11 cellular contexts compared by ENCODE assay signal in the genomic region with DNA sequence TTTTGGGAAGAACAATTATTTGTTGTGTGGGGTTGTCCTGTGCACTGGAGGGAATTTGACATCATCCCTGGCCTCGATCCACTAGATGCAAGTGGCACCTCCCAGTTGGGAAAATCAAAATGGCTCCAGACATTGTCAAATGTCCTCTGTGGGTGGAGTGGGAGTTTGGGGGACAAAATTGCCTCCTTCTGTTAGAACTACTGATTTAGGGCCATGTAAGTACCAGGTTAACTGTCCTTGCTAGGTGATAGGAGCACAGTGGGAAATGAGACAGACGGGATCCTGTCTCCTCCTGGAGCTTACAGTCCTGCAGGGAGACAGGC.
A peak's percentile ranks its signal among the peaks of the same experiment; 100 is the strongest.
DNase-seq lines count a peak whose midpoint lies in the region; ATAC-seq and TF ChIP-seq lines count a peak whose summit lies in the region.
"Had no signal": no experiment of that assay in that cellular context is flagged by ENCODE, and none has a peak within 500 bp of the region (broad histone marks: within the 10 kb centered on the region; RNA-seq: fewer than 3 reads in every experiment).

No MANE protein-coding gene starts in this region.

- no peak for ATAC-seq in effector memory CD8-positive, alpha-beta T cell (replicated peaks)
- ATAC-seq in stimulated activated memory B cell treated with anti-CD40 and anti-IgM and Interleukin-4, amounts not matched to agents 10 μg/mL and 1 μg/mL and 100 μg/mL, for 72 hours: no peak
- no peak for ATAC-seq in HG02623 (IDR thresholded peaks at IDR 0.05; ENCODE audit: unreplicated experiment)

- peaks cover 14 to 22% of the 10 kb centered on the region in 2 donors for H3K4me1 Mint-ChIP-seq in effector memory CD8-positive, alpha-beta T cell (ENCODE audit: low read depth in 2 of 2)
- peaks cover 18% of the 10 kb centered on the region for H3K4me1 Mint-ChIP-seq in stimulated activated memory B cell treated with anti-CD40 and anti-IgM and Interleukin-4, amounts not matched to agents 10 μg/mL and 1 μg/mL and 100 μg/mL, for 72 hours

- TF ChIP-seq CTCF in RWPE1 (conservative IDR thresholded peaks at IDR 0.05; ENCODE audit: low read depth): peak; percentile 20

- peak overlapping the region; percentile 68 to 69 for H3K4me3 Mint-ChIP-seq in effector memory CD8-positive, alpha-beta T cell
- H3K4me3 Mint-ChIP-seq in stimulated activated memory B cell treated with anti-CD40 and anti-IgM and Interleukin-4, amounts not matched to agents 10 μg/mL and 1 μg/mL and 100 μg/mL, for 72 hours: peak overlapping the region; percentile 46
- H3K4me3 Mint-ChIP-seq: nephron had no signal

- peak overlapping the region; percentile 38 to 52 for H3K27ac Mint-ChIP-seq in effector memory CD8-positive, alpha-beta T cell
- peak overlapping the region; percentile 90 for H3K27ac Mint-ChIP-seq in stimulated activated memory B cell treated with anti-CD40 and anti-IgM and Interleukin-4, amounts not matched to agents 10 μg/mL and 1 μg/mL and 100 μg/mL, for 72 hours

- H3K27me3 Mint-ChIP-seq in effector memory CD8-positive, alpha-beta T cell: peaks cover 0 to 34% of the 10 kb centered on the region in 2 donors
- H3K27me3 Mint-ChIP-seq in stimulated activated memory B cell treated with anti-CD40 and anti-IgM and Interleukin-4, amounts not matched to agents 10 μg/mL and 1 μg/mL and 100 μg/mL, for 72 hours: peaks cover 10% of the 10 kb centered on the region

- H3K9me3 Mint-ChIP-seq in effector memory CD8-positive, alpha-beta T cell: no peaks in the 10 kb centered on the region
- no peaks in the 10 kb centered on the region for H3K9me3 Mint-ChIP-seq in stimulated activated memory B cell treated with anti-CD40 and anti-IgM and Interleukin-4, amounts not matched to agents 10 μg/mL and 1 μg/mL and 100 μg/mL, for 72 hours
- H3K9me3 Mint-ChIP-seq: nephron had no signal

- CTCF ChIA-PET in RWPE1 (lab: Yijun Ruan, JAX): interaction anchor here (0.5 to 1.3 kb wide), 3 partner anchors 61 to 184 kb away, joined by 5 to 8 read pairs (median 5); no protein-coding TSS in a partner anchor

- POLR2A ChIA-PET in RWPE1 (lab: Yijun Ruan, JAX; ENCODE audit: low non-redundant PET): no interaction called here

- peak overlapping the region; percentile 69 for H3K27ac ChIP-seq in RWPE1
- H3K27ac ChIP-seq: suprapubic skin had no signal

- peak; percentile 3 to 9 for DNase-seq in activated CD4-positive, alpha-beta T cell treated with anti-CD3 and anti-CD28 coated beads, Interleukin-2, amount 50 U/mL, for 48 hours
- DNase-seq in activated CD4-positive, alpha-beta T cell treated with anti-CD3 and anti-CD28 coated beads, Interleukin-2, amount 50 U/mL, for 4 hours: no peak
- DNase-seq in RWPE1 (ENCODE audit: low spot score) (no peak), medulla oblongata (ENCODE audit: extremely low spot score) (no peak)
- DNase-seq in effector memory CD8-positive, alpha-beta T cell: no peak
- DNase-seq in stimulated activated CD4-positive, alpha-beta T cell treated with anti-CD3 and anti-CD28 coated beads, Interleukin-4, amount 100 ng/mL, for 4 hours: no peak
- DNase-seq: 8988T had no signal

- peaks cover 5% of the 10 kb centered on the region for H3K36me3 Mint-ChIP-seq in effector memory CD8-positive, alpha-beta T cell (ENCODE audit: insufficient read depth)
- H3K36me3 Mint-ChIP-seq in stimulated activated memory B cell treated with anti-CD40 and anti-IgM and Interleukin-4, amounts not matched to agents 10 μg/mL and 1 μg/mL and 100 μg/mL, for 72 hours: no peaks in the 10 kb centered on the region

Comparison
In these comparisons a context has a peak if more than half of its experiments do, and no peak if none do; other contexts are left out.
1. DNase-seq: peak in activated CD4-positive, alpha-beta T cell treated with anti-CD3 and anti-CD28 coated beads, Interleukin-2, amount 50 U/mL, for 48 hours (2 of 2); none in activated CD4-positive, alpha-beta T cell treated with anti-CD3 and anti-CD28 coated beads, Interleukin-2, amount 50 U/mL, for 4 hours (0 of 2), RWPE1 (single experiment), effector memory CD8-positive, alpha-beta T cell (0 of 3), stimulated activated CD4-positive, alpha-beta T cell treated with anti-CD3 and anti-CD28 coated beads, Interleukin-4, amount 100 ng/mL, for 4 hours (0 of 2) and medulla oblongata (single experiment).